Comparison of ENCODE assay signal across 10 cellular contexts in genomic region chr17:50344712-50345380, GRCh38. TPM values are rescaled to one million over a fixed set of nuclear protein-coding genes. Genes with fewer than 3 reads are reported as not detected.
DNase-seq lines count a peak whose midpoint lies in the region; ATAC-seq and TF ChIP-seq lines count a peak whose summit lies in the region.
"Had no signal": no experiment of that assay in that cellular context is flagged by ENCODE, and none has a peak within 500 bp of the region (broad histone marks: within the 10 kb centered on the region; RNA-seq: fewer than 3 reads in every experiment).

No MANE protein-coding gene starts in this region.

- H3K27me3 ChIP-seq in colonic mucosa (no peaks in the 10 kb centered on the region), psoas muscle (ENCODE audit: insufficient read depth in 3 of 3, low read length in 2 of 3) (no peaks in the 10 kb centered on the region)
- H3K27me3 ChIP-seq: esophagus squamous epithelium had no signal

- TF ChIP-seq CTCF in colonic mucosa (IDR thresholded peaks at IDR 0.05) (no peak), psoas muscle (IDR thresholded peaks at IDR 0.05) (no peak)

- DNase-seq in NOMO-1 treated with DMSO at 0.1 percent for 48 hours (lab: John Stamatoyannopoulos, UW; ENCODE audit: unreplicated experiment) (peak; percentile 4), NOMO-1 (lab: John Stamatoyannopoulos, UW; ENCODE audit: unreplicated experiment in 2 of 2) (no peak), NCI-H345 (lab: John Stamatoyannopoulos, UW) (peak; percentile 54), colonic mucosa (peak; percentile 49), psoas muscle (no peak), OCI-M2 (lab: John Stamatoyannopoulos, UW; ENCODE audit: unreplicated experiment) (no peak), GM19238 (ENCODE audit: insufficient read length, low spot score) (no peak), NCI-H524 treated with DMSO at 0.1 percent for 48 hours (lab: John Stamatoyannopoulos, UW) (no peak)
- DNase-seq: activated CD4-positive, alpha-beta T cell treated with anti-CD3 and anti-CD28 coated beads for 1 hour; esophagus squamous epithelium had no signal

- peak overlapping the region in 1 of 2 donors; percentile 48 for H3K9ac ChIP-seq in colonic mucosa (ENCODE audit: low read depth in 2 of 2, low read length in 2 of 2)

- H3K4me3 ChIP-seq in colonic mucosa (no peak overlapping the region), psoas muscle (peak overlapping the region; percentile 86)

- H3K9me3 ChIP-seq in colonic mucosa (no peaks in the 10 kb centered on the region), psoas muscle (no peaks in the 10 kb centered on the region)
- H3K9me3 ChIP-seq: esophagus squamous epithelium had no signal

- H3K27ac ChIP-seq in colonic mucosa (peak overlapping the region; percentile 42), psoas muscle (no peak overlapping the region)

- peak in 2 of 4 donors; percentile 11 to 22 for ATAC-seq in psoas muscle

- H3K4me1 ChIP-seq in colonic mucosa (peaks cover 7% of the 10 kb centered on the region), psoas muscle (peaks cover 16% of the 10 kb centered on the region)

- intact Hi-C loops in colonic mucosa (cut with DNase I) = no loop called here
- intact Hi-C loops in psoas muscle (cut with DNase I) = no loop called here

- H3K36me3 ChIP-seq in colonic mucosa (no peaks in the 10 kb centered on the region), psoas muscle (ENCODE audit: insufficient read depth in 1 of 2, low read depth in 1 of 2) (no peaks in the 10 kb centered on the region)
- H3K36me3 ChIP-seq: esophagus squamous epithelium had no signal

- WGBS in psoas muscle, 3 donors = 40 to 48% (median 45%) methylated on average over 13 of the region's 13 CpGs

RNA-seq across cellular contexts. Expression of gene XYLT2, which starts 1.1 kb away (rescaled TPM):
- 10 to 100 TPM; 15.6 to 28.5 TPM for total RNA-seq in colonic mucosa
- 1 to 10 TPM; 3.4 to 6.1 (median 4.3) TPM for total RNA-seq in psoas muscle
- polyA plus RNA-seq in psoas muscle = 1 to 10 TPM; 2.8 to 6.3 (median 3.2) TPM

RNA-seq across cellular contexts. Expression of gene MRPL27, which starts 28.1 kb away (rescaled TPM):
- total RNA-seq in colonic mucosa (100 to 1,000 TPM in 1 of 2 donors, 10 to 100 TPM in 1; 71.7 to 135 TPM), psoas muscle (100 to 1,000 TPM in 2 of 4 donors, 10 to 100 TPM in 2; 70.7 to 133 (median 95.3) TPM)
- polyA plus RNA-seq in psoas muscle = 100 to 1,000 TPM; 128 to 468 (median 281) TPM

RNA-seq across cellular contexts. Expression of gene EME1, which starts 28.2 kb away (rescaled TPM):
- 10 to 100 TPM in 1 of 2 donors, 1 to 10 TPM in 1; 1.8 to 10.1 TPM for total RNA-seq in colonic mucosa
- under 1 TPM in 2 of 4 donors, not detected in 2; 0.15 to 0.32 TPM for total RNA-seq in psoas muscle
- under 1 TPM; 0.06 to 0.39 (median 0.29) TPM for polyA plus RNA-seq in psoas muscle

RNA-seq across cellular contexts. Expression of gene LRRC59, which starts 52.5 kb away (rescaled TPM):
- total RNA-seq in colonic mucosa (100 to 1,000 TPM; 147 to 265 TPM), psoas muscle (10 to 100 TPM; 15.9 to 53.9 (median 44.7) TPM)
- polyA plus RNA-seq in psoas muscle = 100 to 1,000 TPM in 1 of 3 donors, 10 to 100 TPM in 2; 40.8 to 122 (median 90.2) TPM

Comparison
In these comparisons a context has a peak if more than half of its experiments do, and no peak if none do; other contexts are left out.
1. DNase-seq: peak in NOMO-1 treated with DMSO at 0.1 percent for 48 hours (single experiment), NCI-H345 (single experiment) and colonic mucosa (single experiment); none in NOMO-1 (0 of 2), psoas muscle (0 of 2), OCI-M2 (single experiment), GM19238 (single experiment) and NCI-H524 treated with DMSO at 0.1 percent for 48 hours (single experiment).